ENCODE assay signal across 16 cellular contexts in genomic region chr12:93005928-93006654, GRCh38.
"Had no signal": no experiment of that assay in that cellular context is flagged by ENCODE, and none has a peak within 500 bp of the region (broad histone marks: within the 10 kb centered on the region; RNA-seq: fewer than 3 reads in every experiment).

No MANE protein-coding gene starts in this region.

- H3K9me3 Mint-ChIP-seq: activated CD4-positive, alpha-beta memory T cell treated with anti-CD3 and anti-CD28 coated beads for 36 hours; activated T-helper 1 cell treated with anti-CD3 and anti-CD28 coated beads, Interleukin-12 subunit alpha, Interleukin-12 subunit beta, Interleukin-2, Interleukin-4 antibody, amounts not matched to agents 30 ng/mL and 10 ng/mL and 1 ng/mL, durations not matched to agents 14 hours and 24 hours and 36 hours; effector memory CD8-positive, alpha-beta T cell; T-helper 2 cell treated with Interferon-gamma antibody and Interleukin-4, amounts not matched to agents 5 μg/mL and 100 μg/mL, for 36 hours had no signal

- H3K36me3 Mint-ChIP-seq: activated CD4-positive, alpha-beta memory T cell treated with anti-CD3 and anti-CD28 coated beads for 36 hours; activated naive CD8-positive, alpha-beta T cell had no signal

- H3K9me3 ChIP-seq: spleen had no signal

- H3K36me3 ChIP-seq: spleen had no signal

- H3K4me3 ChIP-seq: lung, spleen had no signal

- DNase-seq: activated CD4-positive, alpha-beta memory T cell treated with anti-CD3 and anti-CD28 coated beads for 36 hours; activated CD4-positive, alpha-beta T cell treated with anti-CD3 and anti-CD28 coated beads for 4 hours; activated T-cell treated with anti-CD3 and anti-CD28 coated beads for 4 hours; dermis blood vessel endothelial cell; effector memory CD8-positive, alpha-beta T cell; foreskin fibroblast; hypothalamus; kidney; spleen; stimulated activated CD4-positive, alpha-beta T cell treated with anti-CD3 and anti-CD28 coated beads, Interleukin-4, amount 100 ng/mL, for 4 hours; stimulated activated naive CD4-positive, alpha-beta T cell had no signal

- H3K27me3 Mint-ChIP-seq: activated naive CD8-positive, alpha-beta T cell had no signal

- H3K4me1 ChIP-seq: spleen had no signal

- H3K27ac ChIP-seq: epithelial cell of prostate, spleen had no signal

- H3K27ac Mint-ChIP-seq: activated CD4-positive, alpha-beta memory T cell treated with anti-CD3 and anti-CD28 coated beads for 36 hours; activated naive CD8-positive, alpha-beta T cell; activated T-helper 1 cell treated with anti-CD3 and anti-CD28 coated beads, Interleukin-12 subunit alpha, Interleukin-12 subunit beta, Interleukin-2, Interleukin-4 antibody, amounts not matched to agents 30 ng/mL and 10 ng/mL and 1 ng/mL, durations not matched to agents 14 hours and 24 hours and 36 hours; effector memory CD8-positive, alpha-beta T cell; T-helper 2 cell treated with Interferon-gamma antibody and Interleukin-4, amounts not matched to agents 5 μg/mL and 100 μg/mL, for 36 hours had no signal

- H3K27me3 ChIP-seq: spleen had no signal

- H3K4me3 Mint-ChIP-seq: activated CD4-positive, alpha-beta memory T cell treated with anti-CD3 and anti-CD28 coated beads for 36 hours; activated naive CD8-positive, alpha-beta T cell; activated T-helper 1 cell treated with anti-CD3 and anti-CD28 coated beads, Interleukin-12 subunit alpha, Interleukin-12 subunit beta, Interleukin-2, Interleukin-4 antibody, amounts not matched to agents 30 ng/mL and 10 ng/mL and 1 ng/mL, durations not matched to agents 14 hours and 24 hours and 36 hours; effector memory CD8-positive, alpha-beta T cell; T-helper 2 cell treated with Interferon-gamma antibody and Interleukin-4, amounts not matched to agents 5 μg/mL and 100 μg/mL, for 36 hours had no signal
